1 cellular context compared by ENCODE assay signal in the genomic region with DNA sequence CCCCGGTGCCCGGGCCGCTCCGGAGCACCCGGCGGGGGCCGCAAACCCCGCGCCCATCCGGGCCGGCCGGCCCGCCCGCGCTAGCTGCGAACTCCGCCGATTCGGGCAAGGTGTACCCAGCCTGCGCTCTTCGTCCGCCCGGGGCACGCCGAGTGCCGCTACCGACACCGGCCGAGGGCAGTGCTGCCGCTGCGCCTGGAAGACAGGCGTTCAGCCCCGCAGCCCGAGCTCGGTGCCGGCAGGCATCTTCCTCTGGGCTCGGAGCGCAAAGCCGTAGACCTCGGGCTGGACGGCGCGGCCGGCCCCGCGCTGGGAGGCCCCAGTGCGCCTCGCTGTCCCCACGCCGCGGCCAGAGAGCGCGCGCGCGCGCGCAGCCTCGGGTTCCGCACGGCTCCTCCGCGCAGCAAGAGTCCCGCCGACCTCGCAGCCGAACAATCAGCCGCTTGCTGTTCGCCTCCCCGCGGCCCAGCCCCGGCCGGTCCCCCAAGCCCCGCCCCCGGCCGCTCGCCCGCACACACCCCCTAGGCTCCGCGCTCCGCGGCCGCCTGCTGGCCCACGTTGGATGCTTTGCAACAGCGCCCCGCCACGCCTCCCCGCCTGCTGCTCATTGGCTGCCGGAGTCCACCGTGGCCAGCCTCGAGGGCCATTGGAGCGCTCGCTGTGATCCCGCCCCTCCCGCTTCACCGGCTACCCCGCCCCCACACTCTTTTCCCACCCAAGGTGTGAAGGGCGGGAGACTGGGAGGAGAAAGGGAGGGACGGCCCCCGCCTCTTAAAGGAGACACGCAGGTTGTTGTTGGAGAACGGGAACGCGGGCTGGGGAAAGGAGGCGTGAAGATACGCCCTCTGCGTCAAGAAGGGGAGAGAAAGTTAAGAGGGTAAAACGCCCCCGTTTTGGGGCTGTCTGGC.
TF ChIP-seq lines count a peak whose summit lies in the region.

A gene with protein sequence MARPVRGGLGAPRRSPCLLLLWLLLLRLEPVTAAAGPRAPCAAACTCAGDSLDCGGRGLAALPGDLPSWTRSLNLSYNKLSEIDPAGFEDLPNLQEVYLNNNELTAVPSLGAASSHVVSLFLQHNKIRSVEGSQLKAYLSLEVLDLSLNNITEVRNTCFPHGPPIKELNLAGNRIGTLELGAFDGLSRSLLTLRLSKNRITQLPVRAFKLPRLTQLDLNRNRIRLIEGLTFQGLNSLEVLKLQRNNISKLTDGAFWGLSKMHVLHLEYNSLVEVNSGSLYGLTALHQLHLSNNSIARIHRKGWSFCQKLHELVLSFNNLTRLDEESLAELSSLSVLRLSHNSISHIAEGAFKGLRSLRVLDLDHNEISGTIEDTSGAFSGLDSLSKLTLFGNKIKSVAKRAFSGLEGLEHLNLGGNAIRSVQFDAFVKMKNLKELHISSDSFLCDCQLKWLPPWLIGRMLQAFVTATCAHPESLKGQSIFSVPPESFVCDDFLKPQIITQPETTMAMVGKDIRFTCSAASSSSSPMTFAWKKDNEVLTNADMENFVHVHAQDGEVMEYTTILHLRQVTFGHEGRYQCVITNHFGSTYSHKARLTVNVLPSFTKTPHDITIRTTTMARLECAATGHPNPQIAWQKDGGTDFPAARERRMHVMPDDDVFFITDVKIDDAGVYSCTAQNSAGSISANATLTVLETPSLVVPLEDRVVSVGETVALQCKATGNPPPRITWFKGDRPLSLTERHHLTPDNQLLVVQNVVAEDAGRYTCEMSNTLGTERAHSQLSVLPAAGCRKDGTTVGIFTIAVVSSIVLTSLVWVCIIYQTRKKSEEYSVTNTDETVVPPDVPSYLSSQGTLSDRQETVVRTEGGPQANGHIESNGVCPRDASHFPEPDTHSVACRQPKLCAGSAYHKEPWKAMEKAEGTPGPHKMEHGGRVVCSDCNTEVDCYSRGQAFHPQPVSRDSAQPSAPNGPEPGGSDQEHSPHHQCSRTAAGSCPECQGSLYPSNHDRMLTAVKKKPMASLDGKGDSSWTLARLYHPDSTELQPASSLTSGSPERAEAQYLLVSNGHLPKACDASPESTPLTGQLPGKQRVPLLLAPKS (minus strand): TSS at position 448 of the 908 bp plus-strand sequence. CDS start 615 bp downstream, outside the sequence.

TF ChIP-seq in H1, 55 proteins besides CTCF, POLR2A, EP300 and RAD21:
- TF ChIP-seq CHD1 (IDR thresholded peaks at IDR 0.05; ENCODE audit: low read depth, low read length) (no peak), CREB1 (IDR thresholded peaks at IDR 0.05) (0 out of 2 replicates have a peak, but pooled peaks have one; percentile 41), MAFK (IDR thresholded peaks at IDR 0.05; ENCODE audit: low read depth, low read length) (no peak), EGR1 (IDR thresholded peaks at IDR 0.05; ENCODE audit: borderline replicate concordance, low read depth, low read length) (peak; percentile 62; the same call in 1 of the 2 replicates), EZH2 (IDR thresholded peaks at IDR 0.05; ENCODE audit: low read depth, low read length, severe bottlenecking) (no peak), BACH1 (IDR thresholded peaks at IDR 0.05; ENCODE audit: low read length) (peak; percentile 40; the same call in 1 of the 2 replicates), RNF2 (IDR thresholded peaks at IDR 0.05; ENCODE audit: borderline replicate concordance, low read depth, low read length, missing control alignments, poor library complexity, severe bottlenecking) (no peak), SIRT6 (IDR thresholded peaks at IDR 0.05; ENCODE audit: low read length) (no peak), SP2 (IDR thresholded peaks at IDR 0.05; ENCODE audit: low read length) (no peak), BRCA1 (IDR thresholded peaks at IDR 0.05; ENCODE audit: low read depth, low read length) (no peak), CHD2 (IDR thresholded peaks at IDR 0.05; ENCODE audit: low read length) (peak; percentile 53), POU5F1 (IDR thresholded peaks at IDR 0.05; ENCODE audit: low read depth, low read length) (no peak), SP1 (IDR thresholded peaks at IDR 0.05; ENCODE audit: low read depth, low read length) (peak; percentile 70), JUND (IDR thresholded peaks at IDR 0.05; ENCODE audit: low read length) (no peak), KDM4A (IDR thresholded peaks at IDR 0.05; ENCODE audit: low read depth, low read length, severe bottlenecking) (peak; percentile 32), RBBP5 (IDR thresholded peaks at IDR 0.05; ENCODE audit: borderline replicate concordance, low read depth, low read length) (no peak; the same call in 1 of the 2 replicates), ZNF274 (IDR thresholded peaks at IDR 0.05; ENCODE audit: borderline replicate concordance, extremely low read depth, low read length) (no peak), YY1 (IDR thresholded peaks at IDR 0.05; ENCODE audit: low read depth, low read length) (no peak), RFX5 (IDR thresholded peaks at IDR 0.05; ENCODE audit: borderline replicate concordance, low read depth, low read length) (peak; percentile 24; the same call in 1 of the 2 replicates), JUN (IDR thresholded peaks at IDR 0.05; ENCODE audit: low read depth, low read length) (no peak), ASH2L (IDR thresholded peaks at IDR 0.05; ENCODE audit: low read length) (no peak), CEBPB (IDR thresholded peaks at IDR 0.05; ENCODE audit: low read depth, low read length) (no peak), PHF8 (conservative IDR thresholded peaks at IDR 0.05; ENCODE audit: low read depth, low read length) (peak; percentile 60), NANOG (IDR thresholded peaks at IDR 0.05; ENCODE audit: insufficient read depth, low read depth, low read length, poor library complexity, severe bottlenecking) (peak; percentile 8), HDAC2 (IDR thresholded peaks at IDR 0.05; ENCODE audit: borderline replicate concordance in 1 of 2, low read depth in 2 of 2, low read length in 2 of 2) (peak in 1 of 2 experiments; percentile 23; a peak in 1 of 4 replicates), SIN3A (conservative IDR thresholded peaks at IDR 0.05 in 1 of 2, IDR thresholded peaks at IDR 0.05 in 1 of 2; ENCODE audit: low read depth in 1 of 2, low read length in 2 of 2) (peak in 1 of 2 experiments; percentile 53; a peak in 1 of 4 replicates), GTF2F1 (IDR thresholded peaks at IDR 0.05; ENCODE audit: borderline replicate concordance, low read depth, low read length) (no peak), TAF7 (optimal IDR thresholded peaks at IDR 0.05; ENCODE audit: borderline replicate concordance, low read depth, low read length) (peak; percentile 88), TAF1 (IDR thresholded peaks at IDR 0.05; ENCODE audit: low read depth, low read length) (peak; percentile 81), POLR2AphosphoS5 (IDR thresholded peaks at IDR 0.05; ENCODE audit: low read depth, low read length) (peak; percentile 54; the same call in 1 of the 2 replicates), SRF (IDR thresholded peaks at IDR 0.05; ENCODE audit: low read depth, low read length) (no peak), TBP (IDR thresholded peaks at IDR 0.05; ENCODE audit: low read depth, low read length) (peak; percentile 61; the same call in 1 of the 2 replicates)
- TF ChIP-seq, protein P1, sequence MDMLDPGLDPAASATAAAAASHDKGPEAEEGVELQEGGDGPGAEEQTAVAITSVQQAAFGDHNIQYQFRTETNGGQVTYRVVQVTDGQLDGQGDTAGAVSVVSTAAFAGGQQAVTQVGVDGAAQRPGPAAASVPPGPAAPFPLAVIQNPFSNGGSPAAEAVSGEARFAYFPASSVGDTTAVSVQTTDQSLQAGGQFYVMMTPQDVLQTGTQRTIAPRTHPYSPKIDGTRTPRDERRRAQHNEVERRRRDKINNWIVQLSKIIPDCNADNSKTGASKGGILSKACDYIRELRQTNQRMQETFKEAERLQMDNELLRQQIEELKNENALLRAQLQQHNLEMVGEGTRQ (IDR thresholded peaks at IDR 0.05; ENCODE audit: low read length): no peak
- TF ChIP-seq, protein P2, sequence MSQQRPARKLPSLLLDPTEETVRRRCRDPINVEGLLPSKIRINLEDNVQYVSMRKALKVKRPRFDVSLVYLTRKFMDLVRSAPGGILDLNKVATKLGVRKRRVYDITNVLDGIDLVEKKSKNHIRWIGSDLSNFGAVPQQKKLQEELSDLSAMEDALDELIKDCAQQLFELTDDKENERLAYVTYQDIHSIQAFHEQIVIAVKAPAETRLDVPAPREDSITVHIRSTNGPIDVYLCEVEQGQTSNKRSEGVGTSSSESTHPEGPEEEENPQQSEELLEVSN (IDR thresholded peaks at IDR 0.05): peak; percentile 95
- TF ChIP-seq, protein P3, sequence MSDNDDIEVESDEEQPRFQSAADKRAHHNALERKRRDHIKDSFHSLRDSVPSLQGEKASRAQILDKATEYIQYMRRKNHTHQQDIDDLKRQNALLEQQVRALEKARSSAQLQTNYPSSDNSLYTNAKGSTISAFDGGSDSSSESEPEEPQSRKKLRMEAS (IDR thresholded peaks at IDR 0.05): peak; percentile 87
- TF ChIP-seq, protein P4, sequence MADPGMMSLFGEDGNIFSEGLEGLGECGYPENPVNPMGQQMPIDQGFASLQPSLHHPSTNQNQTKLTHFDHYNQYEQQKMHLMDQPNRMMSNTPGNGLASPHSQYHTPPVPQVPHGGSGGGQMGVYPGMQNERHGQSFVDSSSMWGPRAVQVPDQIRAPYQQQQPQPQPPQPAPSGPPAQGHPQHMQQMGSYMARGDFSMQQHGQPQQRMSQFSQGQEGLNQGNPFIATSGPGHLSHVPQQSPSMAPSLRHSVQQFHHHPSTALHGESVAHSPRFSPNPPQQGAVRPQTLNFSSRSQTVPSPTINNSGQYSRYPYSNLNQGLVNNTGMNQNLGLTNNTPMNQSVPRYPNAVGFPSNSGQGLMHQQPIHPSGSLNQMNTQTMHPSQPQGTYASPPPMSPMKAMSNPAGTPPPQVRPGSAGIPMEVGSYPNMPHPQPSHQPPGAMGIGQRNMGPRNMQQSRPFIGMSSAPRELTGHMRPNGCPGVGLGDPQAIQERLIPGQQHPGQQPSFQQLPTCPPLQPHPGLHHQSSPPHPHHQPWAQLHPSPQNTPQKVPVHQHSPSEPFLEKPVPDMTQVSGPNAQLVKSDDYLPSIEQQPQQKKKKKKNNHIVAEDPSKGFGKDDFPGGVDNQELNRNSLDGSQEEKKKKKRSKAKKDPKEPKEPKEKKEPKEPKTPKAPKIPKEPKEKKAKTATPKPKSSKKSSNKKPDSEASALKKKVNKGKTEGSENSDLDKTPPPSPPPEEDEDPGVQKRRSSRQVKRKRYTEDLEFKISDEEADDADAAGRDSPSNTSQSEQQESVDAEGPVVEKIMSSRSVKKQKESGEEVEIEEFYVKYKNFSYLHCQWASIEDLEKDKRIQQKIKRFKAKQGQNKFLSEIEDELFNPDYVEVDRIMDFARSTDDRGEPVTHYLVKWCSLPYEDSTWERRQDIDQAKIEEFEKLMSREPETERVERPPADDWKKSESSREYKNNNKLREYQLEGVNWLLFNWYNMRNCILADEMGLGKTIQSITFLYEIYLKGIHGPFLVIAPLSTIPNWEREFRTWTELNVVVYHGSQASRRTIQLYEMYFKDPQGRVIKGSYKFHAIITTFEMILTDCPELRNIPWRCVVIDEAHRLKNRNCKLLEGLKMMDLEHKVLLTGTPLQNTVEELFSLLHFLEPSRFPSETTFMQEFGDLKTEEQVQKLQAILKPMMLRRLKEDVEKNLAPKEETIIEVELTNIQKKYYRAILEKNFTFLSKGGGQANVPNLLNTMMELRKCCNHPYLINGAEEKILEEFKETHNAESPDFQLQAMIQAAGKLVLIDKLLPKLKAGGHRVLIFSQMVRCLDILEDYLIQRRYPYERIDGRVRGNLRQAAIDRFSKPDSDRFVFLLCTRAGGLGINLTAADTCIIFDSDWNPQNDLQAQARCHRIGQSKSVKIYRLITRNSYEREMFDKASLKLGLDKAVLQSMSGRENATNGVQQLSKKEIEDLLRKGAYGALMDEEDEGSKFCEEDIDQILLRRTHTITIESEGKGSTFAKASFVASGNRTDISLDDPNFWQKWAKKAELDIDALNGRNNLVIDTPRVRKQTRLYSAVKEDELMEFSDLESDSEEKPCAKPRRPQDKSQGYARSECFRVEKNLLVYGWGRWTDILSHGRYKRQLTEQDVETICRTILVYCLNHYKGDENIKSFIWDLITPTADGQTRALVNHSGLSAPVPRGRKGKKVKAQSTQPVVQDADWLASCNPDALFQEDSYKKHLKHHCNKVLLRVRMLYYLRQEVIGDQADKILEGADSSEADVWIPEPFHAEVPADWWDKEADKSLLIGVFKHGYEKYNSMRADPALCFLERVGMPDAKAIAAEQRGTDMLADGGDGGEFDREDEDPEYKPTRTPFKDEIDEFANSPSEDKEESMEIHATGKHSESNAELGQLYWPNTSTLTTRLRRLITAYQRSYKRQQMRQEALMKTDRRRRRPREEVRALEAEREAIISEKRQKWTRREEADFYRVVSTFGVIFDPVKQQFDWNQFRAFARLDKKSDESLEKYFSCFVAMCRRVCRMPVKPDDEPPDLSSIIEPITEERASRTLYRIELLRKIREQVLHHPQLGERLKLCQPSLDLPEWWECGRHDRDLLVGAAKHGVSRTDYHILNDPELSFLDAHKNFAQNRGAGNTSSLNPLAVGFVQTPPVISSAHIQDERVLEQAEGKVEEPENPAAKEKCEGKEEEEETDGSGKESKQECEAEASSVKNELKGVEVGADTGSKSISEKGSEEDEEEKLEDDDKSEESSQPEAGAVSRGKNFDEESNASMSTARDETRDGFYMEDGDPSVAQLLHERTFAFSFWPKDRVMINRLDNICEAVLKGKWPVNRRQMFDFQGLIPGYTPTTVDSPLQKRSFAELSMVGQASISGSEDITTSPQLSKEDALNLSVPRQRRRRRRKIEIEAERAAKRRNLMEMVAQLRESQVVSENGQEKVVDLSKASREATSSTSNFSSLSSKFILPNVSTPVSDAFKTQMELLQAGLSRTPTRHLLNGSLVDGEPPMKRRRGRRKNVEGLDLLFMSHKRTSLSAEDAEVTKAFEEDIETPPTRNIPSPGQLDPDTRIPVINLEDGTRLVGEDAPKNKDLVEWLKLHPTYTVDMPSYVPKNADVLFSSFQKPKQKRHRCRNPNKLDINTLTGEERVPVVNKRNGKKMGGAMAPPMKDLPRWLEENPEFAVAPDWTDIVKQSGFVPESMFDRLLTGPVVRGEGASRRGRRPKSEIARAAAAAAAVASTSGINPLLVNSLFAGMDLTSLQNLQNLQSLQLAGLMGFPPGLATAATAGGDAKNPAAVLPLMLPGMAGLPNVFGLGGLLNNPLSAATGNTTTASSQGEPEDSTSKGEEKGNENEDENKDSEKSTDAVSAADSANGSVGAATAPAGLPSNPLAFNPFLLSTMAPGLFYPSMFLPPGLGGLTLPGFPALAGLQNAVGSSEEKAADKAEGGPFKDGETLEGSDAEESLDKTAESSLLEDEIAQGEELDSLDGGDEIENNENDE (IDR thresholded peaks at IDR 0.05; ENCODE audit: insufficient replicate concordance, low read length): no peak
